In genomic region chr5:68246802-68247201, GRCh38 we compare ENCODE assay signal across 15 cellular contexts. TPM values are rescaled to one million over a fixed set of nuclear protein-coding genes. Genes with fewer than 3 reads are reported as not detected.
DNase-seq lines count a peak whose midpoint lies in the region; ATAC-seq and TF ChIP-seq lines count a peak whose summit lies in the region.
"Had no signal": no experiment of that assay in that cellular context is flagged by ENCODE, and none has a peak within 500 bp of the region (broad histone marks: within the 10 kb centered on the region; RNA-seq: fewer than 3 reads in every experiment).

No MANE protein-coding gene starts in this region.

- peaks cover 12% of the 10 kb centered on the region for H3K4me1 ChIP-seq in endodermal cell (ENCODE audit: control insufficient read depth, insufficient read depth, low read length)
- H3K4me1 ChIP-seq in sigmoid colon: peaks cover 0 to 88% (median 69%) of the 10 kb centered on the region in 4 donors
- peaks cover 3 to 99% (median 65%) of the 10 kb centered on the region in 4 donors for H3K4me1 ChIP-seq in tibial nerve

- intact Hi-C loops in sigmoid colon (cut with DNase I): loop anchor here (10.0 kb wide), 1 partner anchor 222 kb away; no protein-coding TSS in a partner anchor

- H3K9me3 ChIP-seq in endodermal cell (ENCODE audit: control insufficient read depth, low read length) (no peaks in the 10 kb centered on the region), sigmoid colon (no peaks in the 10 kb centered on the region), tibial nerve (no peaks in the 10 kb centered on the region)
- H3K9me3 ChIP-seq: uterus had no signal

- no peak overlapping the region for H3K9ac ChIP-seq in endodermal cell (ENCODE audit: extremely low read depth, low read length, poor library complexity, severe bottlenecking)

- H3K4me3 Mint-ChIP-seq in activated T-cell treated with anti-CD3 and anti-CD28 coated beads, Interleukin-2, amount 50 U/mL, for 24 hours: no peak overlapping the region
- no peak overlapping the region for H3K4me3 Mint-ChIP-seq in activated T-cell treated with anti-CD3 and anti-CD28 coated beads, Interleukin-2, amount 50 U/mL, for 4 hours
- H3K4me3 Mint-ChIP-seq in endodermal cell: no peak overlapping the region

- no peak for TF ChIP-seq EP300 in sigmoid colon (IDR thresholded peaks at IDR 0.05)
- no peak for TF ChIP-seq EP300 in tibial nerve (IDR thresholded peaks at IDR 0.05)

- peaks cover 82% of the 10 kb centered on the region for H3K4me1 Mint-ChIP-seq in activated T-cell treated with anti-CD3 and anti-CD28 coated beads, Interleukin-2, amount 50 U/mL, for 24 hours (ENCODE audit: low read depth)
- H3K4me1 Mint-ChIP-seq in activated T-cell treated with anti-CD3 and anti-CD28 coated beads, Interleukin-2, amount 50 U/mL, for 4 hours (ENCODE audit: low read depth): peaks cover 80% of the 10 kb centered on the region
- H3K4me1 Mint-ChIP-seq in endodermal cell: peaks cover 36% of the 10 kb centered on the region

- H3K4me3 ChIP-seq in endodermal cell (ENCODE audit: low read length) (no peak overlapping the region), retinal pigment epithelial cell (ENCODE audit: low read length) (no peak overlapping the region), sigmoid colon (no peak overlapping the region), tibial nerve (no peak overlapping the region)
- H3K4me3 ChIP-seq: dorsolateral prefrontal cortex, uterus had no signal

- TF ChIP-seq POLR2A in sigmoid colon (IDR thresholded peaks at IDR 0.05): no peak
- no peak for TF ChIP-seq POLR2A in tibial nerve (IDR thresholded peaks at IDR 0.05)

- H3K27ac ChIP-seq in endodermal cell (ENCODE audit: low read depth, low read length) (no peak overlapping the region), sigmoid colon (no peak overlapping the region), tibial nerve (peak overlapping the region in 2 of 4 donors; percentile 67 to 84)

- H3K36me3 ChIP-seq in endodermal cell (ENCODE audit: control insufficient read depth, insufficient read depth, low read length) (no peaks in the 10 kb centered on the region), sigmoid colon (no peaks in the 10 kb centered on the region), tibial nerve (no peaks in the 10 kb centered on the region)
- H3K36me3 ChIP-seq: uterus had no signal

- 90% methylated on average over 2 to 3 of the region's 3 CpGs for WGBS in endodermal cell (ENCODE audit: insufficient coverage in 1 of 2, insufficient read length in 1 of 2), 2 experiments
- 73 to 79% methylated on average over 3 of the region's 3 CpGs for WGBS in sigmoid colon, 2 donors
- WGBS in tibial nerve, 2 donors: 88 to 90% methylated on average over 3 of the region's 3 CpGs

- H3K27me3 Mint-ChIP-seq in activated T-cell treated with anti-CD3 and anti-CD28 coated beads, Interleukin-2, amount 50 U/mL, for 24 hours: no peaks in the 10 kb centered on the region
- no peaks in the 10 kb centered on the region for H3K27me3 Mint-ChIP-seq in activated T-cell treated with anti-CD3 and anti-CD28 coated beads, Interleukin-2, amount 50 U/mL, for 4 hours (ENCODE audit: low read depth)
- no peaks in the 10 kb centered on the region for H3K27me3 Mint-ChIP-seq in endodermal cell (ENCODE audit: insufficient read depth)

- no peaks in the 10 kb centered on the region for H3K9me3 Mint-ChIP-seq in activated T-cell treated with anti-CD3 and anti-CD28 coated beads, Interleukin-2, amount 50 U/mL, for 24 hours
- H3K9me3 Mint-ChIP-seq in activated T-cell treated with anti-CD3 and anti-CD28 coated beads, Interleukin-2, amount 50 U/mL, for 4 hours: no peaks in the 10 kb centered on the region
- no peaks in the 10 kb centered on the region for H3K9me3 Mint-ChIP-seq in endodermal cell

- H3K36me3 Mint-ChIP-seq in activated T-cell treated with anti-CD3 and anti-CD28 coated beads, Interleukin-2, amount 50 U/mL, for 24 hours (ENCODE audit: low read depth): peaks cover 19% of the 10 kb centered on the region
- H3K36me3 Mint-ChIP-seq in activated T-cell treated with anti-CD3 and anti-CD28 coated beads, Interleukin-2, amount 50 U/mL, for 4 hours (ENCODE audit: insufficient read depth): peaks cover 3% of the 10 kb centered on the region
- peaks cover 7% of the 10 kb centered on the region for H3K36me3 Mint-ChIP-seq in endodermal cell (ENCODE audit: low read depth)

- H3K27ac Mint-ChIP-seq in activated T-cell treated with anti-CD3 and anti-CD28 coated beads, Interleukin-2, amount 50 U/mL, for 24 hours: peak overlapping the region; percentile 4
- no peak overlapping the region for H3K27ac Mint-ChIP-seq in endodermal cell

- H3K27me3 ChIP-seq in endodermal cell (ENCODE audit: control insufficient read depth, insufficient read depth, low read length, poor library complexity, severe bottlenecking) (no peaks in the 10 kb centered on the region), sigmoid colon (no peaks in the 10 kb centered on the region), tibial nerve (no peaks in the 10 kb centered on the region)
- H3K27me3 ChIP-seq: dorsolateral prefrontal cortex, uterus had no signal

- peak; percentile 31; the same call in 1 of the 2 replicates for TF ChIP-seq CTCF in LNCAP (IDR thresholded peaks at IDR 0.05)
- peak; percentile 67 for TF ChIP-seq CTCF in endodermal cell (conservative IDR thresholded peaks at IDR 0.05)
- TF ChIP-seq CTCF in retinal pigment epithelial cell (conservative IDR thresholded peaks at IDR 0.05; ENCODE audit: low read depth, low read length): peak; percentile 24
- TF ChIP-seq CTCF in sigmoid colon (IDR thresholded peaks at IDR 0.05): no peak
- TF ChIP-seq CTCF in tibial nerve (IDR thresholded peaks at IDR 0.05): no peak

- no peak for DNase-seq in activated T-cell treated with anti-CD3 and anti-CD28 coated beads, Interleukin-2, amount 50 U/mL, for 24 hours
- no peak for DNase-seq in activated T-cell treated with anti-CD3 and anti-CD28 coated beads, Interleukin-2, amount 50 U/mL, for 4 hours
- DNase-seq in endodermal cell (no peak), retinal pigment epithelial cell (ENCODE audit: low read depth) (no peak), sigmoid colon (no peak), tibial nerve (ENCODE audit: low spot score in 2 of 2) (no peak)
- DNase-seq: activated CD8-positive, alpha-beta memory T cell treated with anti-CD3 and anti-CD28 coated beads, Interleukin-2, amount 50 U/mL, for 4 hours; amygdala; dorsolateral prefrontal cortex; NCI-H2081; OCI-M1; T-helper 9 cell; uterus had no signal

- no peak for ATAC-seq in activated T-cell treated with anti-CD3 and anti-CD28 coated beads, Interleukin-2, amount 50 U/mL, for 4 hours
- no peak for ATAC-seq in GM21528 (IDR thresholded peaks at IDR 0.05; ENCODE audit: low FRiP score, unreplicated experiment)

RNA-seq across cellular contexts. Expression of gene PIK3R1, which starts 31.2 kb away (rescaled TPM):
- total RNA-seq in activated T-cell treated with anti-CD3 and anti-CD28 coated beads, Interleukin-2, amount 50 U/mL, for 4 hours: 10 to 100 TPM; 21.1 to 23.6 (median 22.5) TPM
- total RNA-seq in endodermal cell (10 to 100 TPM; 29.8 to 30.2 TPM), sigmoid colon (100 to 1,000 TPM; 177 to 227 (median 190) TPM), tibial nerve (100 to 1,000 TPM; 166 to 621 (median 433) TPM)
- polyA plus RNA-seq in endodermal cell (2013, experiment 1 of 2): 29.8 TPM
- 31.2 TPM for polyA plus RNA-seq in endodermal cell (2013, experiment 2 of 2)
- 10 to 100 TPM in 2 of 3 donors, 1 to 10 TPM in 1; 9.2 to 28.5 (median 13.2) TPM for polyA plus RNA-seq in sigmoid colon

Comparison
In these comparisons a context has a peak if more than half of its experiments do, and no peak if none do; other contexts are left out.
1. CTCF ChIP-seq: peak in LNCAP (single experiment), endodermal cell (single experiment) and retinal pigment epithelial cell (single experiment); none in sigmoid colon (0 of 4) and tibial nerve (0 of 5).
2. RNA of gene PIK3R1, which starts 31.2 kb away (total RNA-seq): 166 to 621 TPM in tibial nerve and 177 to 227 TPM in sigmoid colon; 29.8 to 30.2 TPM in endodermal cell and 21.1 to 23.6 TPM in activated T-cell treated with anti-CD3 and anti-CD28 coated beads, Interleukin-2, amount 50 U/mL, for 4 hours; every median in the first group is over 4 times any median in the second.